In genomic region chr13:111528513-111528912, GRCh38 we compare ENCODE assay signal across 32 cellular contexts.
"Had no signal": no experiment of that assay in that cellular context is flagged by ENCODE, and none has a peak within 500 bp of the region (broad histone marks: within the 10 kb centered on the region; RNA-seq: fewer than 3 reads in every experiment).

No MANE protein-coding gene starts in this region.

- H3K4me1 ChIP-seq: adrenal gland, colonic mucosa, esophagus squamous epithelium had no signal

- ATAC-seq: activated CD4-positive, alpha-beta T cell treated with anti-CD3 and anti-CD28 coated beads for 36 hours; activated CD8-positive, alpha-beta memory T cell treated with anti-CD3 and anti-CD28 coated beads, Interleukin-2, amount 10 ng/mL, durations not matched to agents 7 days and 5 days; activated CD8-positive, alpha-beta T cell treated with anti-CD3 and anti-CD28 coated beads, Interleukin-2, amount 10 ng/mL, durations not matched to agents 7 days and 5 days; activated naive CD8-positive, alpha-beta T cell treated with anti-CD3 and anti-CD28 coated beads, Interleukin-2, amount 50 U/mL, for 24 hours; body of pancreas; gastroesophageal sphincter; T-helper 17 cell had no signal

- H3K27me3 ChIP-seq: colonic mucosa had no signal

- H3K36me3 ChIP-seq: adrenal gland, colonic mucosa, esophagus squamous epithelium, gastroesophageal sphincter had no signal

- H3K27ac Mint-ChIP-seq: activated CD4-positive, alpha-beta memory T cell treated with anti-CD3 and anti-CD28 coated beads for 36 hours; activated CD4-positive, alpha-beta T cell treated with anti-CD3 and anti-CD28 coated beads for 36 hours; activated CD4-positive, alpha-beta T cell treated with anti-CD3 and anti-CD28 coated beads, Interleukin-2, amount 10 ng/mL, durations not matched to agents 24 days and 14 days; activated CD8-positive, alpha-beta memory T cell treated with anti-CD3 and anti-CD28 coated beads, Interleukin-2, amount 10 ng/mL, durations not matched to agents 7 days and 5 days; activated CD8-positive, alpha-beta T cell treated with anti-CD3 and anti-CD28 coated beads, Interleukin-2, amount 10 ng/mL, durations not matched to agents 7 days and 5 days; activated naive CD4-positive, alpha-beta T cell treated with anti-CD3 and anti-CD28 coated beads for 36 hours; activated naive CD4-positive, alpha-beta T cell treated with anti-CD3 and anti-CD28 coated beads, Interleukin-2, amount 50 U/mL, for 24 hours; activated naive CD8-positive, alpha-beta T cell treated with anti-CD3 and anti-CD28 coated beads for 36 hours; activated naive CD8-positive, alpha-beta T cell treated with anti-CD3 and anti-CD28 coated beads, Interleukin-2, amount 50 U/mL, for 24 hours; activated T-helper 1 cell treated with anti-CD3 and anti-CD28 coated beads, Interleukin-12 subunit alpha, Interleukin-12 subunit beta, Interleukin-2, Interleukin-4 antibody, amounts not matched to agents 30 ng/mL and 10 ng/mL and 1 ng/mL, durations not matched to agents 14 hours and 24 hours and 36 hours; activated T-helper 2 cell treated with anti-CD3 and anti-CD28 coated beads, Interferon-gamma antibody, Interleukin-2, Interleukin-4, amounts not matched to agents 10 μg/mL and 5 μg/mL and 100 μg/mL, durations not matched to agents 14 hours and 24 hours and 36 hours; T-helper 17 cell; T-helper 2 cell treated with Interferon-gamma antibody and Interleukin-4, amounts not matched to agents 5 μg/mL and 100 μg/mL, for 36 hours had no signal

- H3K4me1 Mint-ChIP-seq: activated CD4-positive, alpha-beta T cell treated with anti-CD3 and anti-CD28 coated beads for 36 hours; activated CD4-positive, alpha-beta T cell treated with anti-CD3 and anti-CD28 coated beads, Interleukin-2, amount 10 ng/mL, durations not matched to agents 24 days and 14 days; activated CD8-positive, alpha-beta memory T cell treated with anti-CD3 and anti-CD28 coated beads, Interleukin-2, amount 10 ng/mL, durations not matched to agents 7 days and 5 days; activated naive CD4-positive, alpha-beta T cell treated with anti-CD3 and anti-CD28 coated beads, Interleukin-2, amount 50 U/mL, for 24 hours; activated naive CD8-positive, alpha-beta T cell treated with anti-CD3 and anti-CD28 coated beads for 36 hours; activated naive CD8-positive, alpha-beta T cell treated with anti-CD3 and anti-CD28 coated beads, Interleukin-2, amount 50 U/mL, for 24 hours had no signal

- H3K9me3 ChIP-seq: adrenal gland, body of pancreas, colonic mucosa, esophagus squamous epithelium, gastroesophageal sphincter had no signal

- H3K4me3 Mint-ChIP-seq: activated CD4-positive, alpha-beta memory T cell treated with anti-CD3 and anti-CD28 coated beads for 36 hours; activated CD4-positive, alpha-beta T cell treated with anti-CD3 and anti-CD28 coated beads for 36 hours; activated CD4-positive, alpha-beta T cell treated with anti-CD3 and anti-CD28 coated beads, Interleukin-2, amount 10 ng/mL, durations not matched to agents 24 days and 14 days; activated CD8-positive, alpha-beta memory T cell treated with anti-CD3 and anti-CD28 coated beads, Interleukin-2, amount 10 ng/mL, durations not matched to agents 7 days and 5 days; activated CD8-positive, alpha-beta T cell treated with anti-CD3 and anti-CD28 coated beads, Interleukin-2, amount 10 ng/mL, durations not matched to agents 7 days and 5 days; activated naive CD4-positive, alpha-beta T cell treated with anti-CD3 and anti-CD28 coated beads for 36 hours; activated naive CD4-positive, alpha-beta T cell treated with anti-CD3 and anti-CD28 coated beads, Interleukin-2, amount 50 U/mL, for 24 hours; activated naive CD8-positive, alpha-beta T cell treated with anti-CD3 and anti-CD28 coated beads for 36 hours; activated naive CD8-positive, alpha-beta T cell treated with anti-CD3 and anti-CD28 coated beads, Interleukin-2, amount 50 U/mL, for 24 hours; activated T-helper 1 cell treated with anti-CD3 and anti-CD28 coated beads, Interleukin-12 subunit alpha, Interleukin-12 subunit beta, Interleukin-2, Interleukin-4 antibody, amounts not matched to agents 30 ng/mL and 10 ng/mL and 1 ng/mL, durations not matched to agents 14 hours and 24 hours and 36 hours; T-helper 17 cell; T-helper 2 cell treated with Interferon-gamma antibody and Interleukin-4, amounts not matched to agents 5 μg/mL and 100 μg/mL, for 36 hours had no signal

- H3K36me3 Mint-ChIP-seq: activated CD4-positive, alpha-beta memory T cell treated with anti-CD3 and anti-CD28 coated beads for 36 hours; activated CD8-positive, alpha-beta memory T cell treated with anti-CD3 and anti-CD28 coated beads, Interleukin-2, amount 10 ng/mL, durations not matched to agents 7 days and 5 days; activated naive CD4-positive, alpha-beta T cell treated with anti-CD3 and anti-CD28 coated beads, Interleukin-2, amount 50 U/mL, for 24 hours; activated naive CD8-positive, alpha-beta T cell treated with anti-CD3 and anti-CD28 coated beads for 36 hours had no signal

- H3K27ac ChIP-seq: adrenal gland, body of pancreas, colonic mucosa, epithelial cell of prostate, esophagus squamous epithelium, gastroesophageal sphincter had no signal

- H3K9me3 Mint-ChIP-seq: activated CD4-positive, alpha-beta memory T cell treated with anti-CD3 and anti-CD28 coated beads for 36 hours; activated CD4-positive, alpha-beta T cell treated with anti-CD3 and anti-CD28 coated beads, Interleukin-2, amount 10 ng/mL, durations not matched to agents 24 days and 14 days; activated naive CD4-positive, alpha-beta T cell treated with anti-CD3 and anti-CD28 coated beads for 36 hours; activated naive CD4-positive, alpha-beta T cell treated with anti-CD3 and anti-CD28 coated beads, Interleukin-2, amount 50 U/mL, for 24 hours; activated naive CD8-positive, alpha-beta T cell treated with anti-CD3 and anti-CD28 coated beads for 36 hours; activated naive CD8-positive, alpha-beta T cell treated with anti-CD3 and anti-CD28 coated beads, Interleukin-2, amount 50 U/mL, for 24 hours; activated T-helper 1 cell treated with anti-CD3 and anti-CD28 coated beads, Interleukin-12 subunit alpha, Interleukin-12 subunit beta, Interleukin-2, Interleukin-4 antibody, amounts not matched to agents 30 ng/mL and 10 ng/mL and 1 ng/mL, durations not matched to agents 14 hours and 24 hours and 36 hours; activated T-helper 2 cell treated with anti-CD3 and anti-CD28 coated beads, Interferon-gamma antibody, Interleukin-2, Interleukin-4, amounts not matched to agents 10 μg/mL and 5 μg/mL and 100 μg/mL, durations not matched to agents 14 hours and 24 hours and 36 hours; T-helper 2 cell treated with Interferon-gamma antibody and Interleukin-4, amounts not matched to agents 5 μg/mL and 100 μg/mL, for 36 hours had no signal

- H3K4me3 ChIP-seq: adrenal gland, body of pancreas, colonic mucosa, esophagus squamous epithelium, gastroesophageal sphincter had no signal

- DNase-seq: activated CD4-positive, alpha-beta memory T cell treated with anti-CD3 and anti-CD28 coated beads for 36 hours; activated CD4-positive, alpha-beta T cell treated with anti-CD3 and anti-CD28 coated beads for 36 hours; activated CD4-positive, alpha-beta T cell treated with anti-CD3 and anti-CD28 coated beads, Interleukin-2, amount 10 ng/mL, durations not matched to agents 24 days and 14 days; activated CD4-positive, CD25-positive, alpha-beta regulatory T cell; activated CD4-positive, CD25-positive, alpha-beta regulatory T cell treated with anti-CD3 and anti-CD28 coated beads, Interleukin-2, amount 50 U/mL, for 72 hours; activated CD8-positive, alpha-beta memory T cell treated with anti-CD3 and anti-CD28 coated beads, Interleukin-2, amount 10 ng/mL, durations not matched to agents 7 days and 5 days; activated CD8-positive, alpha-beta memory T cell treated with anti-CD3 and anti-CD28 coated beads, Interleukin-2, amount 50 U/mL, for 4 hours; activated CD8-positive, alpha-beta T cell treated with anti-CD3 and anti-CD28 coated beads, Interleukin-2, amount 10 ng/mL, durations not matched to agents 7 days and 5 days; activated effector memory CD4-positive, alpha-beta T cell treated with anti-CD3 and anti-CD28 coated beads, Interleukin-2, amount 50 U/mL, for 16 hours; activated naive CD4-positive, alpha-beta T cell treated with anti-CD3 and anti-CD28 coated beads for 36 hours; activated naive CD8-positive, alpha-beta T cell treated with anti-CD3 and anti-CD28 coated beads for 36 hours; activated naive CD8-positive, alpha-beta T cell treated with anti-CD3 and anti-CD28 coated beads, Interleukin-2, amount 50 U/mL, for 24 hours; activated T-cell treated with anti-CD3 and anti-CD28 coated beads, Interleukin-2, amount 50 U/mL, for 1 hour; activated T-cell treated with anti-CD3 and anti-CD28 coated beads, Interleukin-2, amount 50 U/mL, for 48 hours; adrenal gland; amygdala; aorta; body of pancreas; caudate nucleus; colonic mucosa; effector CD8-positive, alpha-beta T cell; esophagus squamous epithelium; foreskin melanocyte; T-helper 1 cell; T-helper 17 cell; T1000 had no signal
